8 cellular contexts compared by ENCODE assay signal in the genomic region with DNA sequence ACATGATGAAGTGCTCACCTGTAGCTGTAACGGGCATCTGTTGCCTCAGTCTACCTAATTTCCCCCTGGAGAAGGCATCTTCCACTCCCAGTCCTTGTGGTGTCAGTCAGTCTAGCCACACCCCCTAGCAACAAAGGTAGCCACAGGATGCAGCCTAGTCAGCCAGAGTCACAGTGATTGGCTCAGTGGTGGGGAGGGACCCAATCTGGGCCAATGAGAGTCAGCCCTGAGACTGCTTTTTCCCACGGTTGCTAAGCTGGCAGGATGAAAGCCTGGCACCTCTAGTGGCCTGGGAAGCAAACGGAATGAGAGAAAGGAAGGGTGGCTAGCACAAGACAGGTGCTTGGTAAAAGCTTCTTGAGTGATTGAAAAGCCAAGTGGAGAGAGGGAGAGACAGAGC.
DNase-seq lines count a peak whose midpoint lies in the region; ATAC-seq and TF ChIP-seq lines count a peak whose summit lies in the region.

No MANE protein-coding gene starts in this region.

- H3K9me3 ChIP-seq in BE2C, result no peaks in the 10 kb centered on the region
- H3K9me3 ChIP-seq in OCI-LY7 (ENCODE audit: low read length), result no peaks in the 10 kb centered on the region
- H3K9me3 ChIP-seq in esophagus (ENCODE audit: control insufficient read depth in 2 of 2, insufficient read depth in 1 of 2, low read depth in 1 of 2, low read length in 1 of 2), result no peaks in the 10 kb centered on the region
- H3K9me3 ChIP-seq in aorta (ENCODE audit: control insufficient read depth, low read length), result no peaks in the 10 kb centered on the region

- ATAC-seq in GM19438 (IDR thresholded peaks at IDR 0.05; ENCODE audit: low read depth, unreplicated experiment), result peak; percentile 60
- ATAC-seq in GM18498 (IDR thresholded peaks at IDR 0.05; ENCODE audit: unreplicated experiment), result no peak
- no peak for ATAC-seq in HG03342 (IDR thresholded peaks at IDR 0.05; ENCODE audit: unreplicated experiment)
- ATAC-seq in aorta (ENCODE audit: low FRiP score), result no peak

- H3K4me3 ChIP-seq in BE2C (ENCODE audit: low read depth, low read length), result no peak overlapping the region
- no peak overlapping the region for H3K4me3 ChIP-seq in OCI-LY7 (ENCODE audit: low read depth, low read length, poor library complexity, severe bottlenecking)
- no peak overlapping the region for H3K4me3 ChIP-seq in esophagus (ENCODE audit: low read depth in 1 of 2, low read length in 2 of 2)
- no peak overlapping the region for H3K4me3 ChIP-seq in aorta (ENCODE audit: low read length in 2 of 2)

- H3K4me1 ChIP-seq in BE2C (peaks cover 43% of the 10 kb centered on the region), OCI-LY7 (ENCODE audit: insufficient read depth, low read length, poor library complexity, severe bottlenecking) (no peaks in the 10 kb centered on the region), esophagus (ENCODE audit: control insufficient read depth in 2 of 2, insufficient read depth in 2 of 2, low read length in 1 of 2) (peaks cover 22 to 24% of the 10 kb centered on the region in 2 donors), aorta (ENCODE audit: control insufficient read depth in 1 of 2, insufficient read depth in 2 of 2, low read length in 2 of 2) (no peaks in the 10 kb centered on the region)

- no peaks in the 10 kb centered on the region for H3K9me2 ChIP-seq in OCI-LY7 (ENCODE audit: insufficient read depth, low read length)

- H3K27ac ChIP-seq in OCI-LY7 (ENCODE audit: low read depth, low read length, poor library complexity, severe bottlenecking) (no peak overlapping the region), esophagus (ENCODE audit: low read depth in 2 of 2, low read length in 1 of 2) (peak overlapping the region; percentile 76 to 97), aorta (ENCODE audit: low read depth in 1 of 2, low read length in 2 of 2) (no peak overlapping the region)

- no peak overlapping the region for H3K4me2 ChIP-seq in OCI-LY7 (ENCODE audit: low read length)

- POLR2A ChIA-PET in OCI-LY7 (lab: Charles Lee), result interaction anchor here (0.6 kb wide), 1 partner anchor 15 kb away, joined by 3 read pairs; no protein-coding TSS in a partner anchor

- 62 to 70% methylated on average over 3 of the region's 3 CpGs for WGBS in esophagus, 2 donors
- 86 to 88% methylated on average over 3 of the region's 3 CpGs for WGBS in aorta, 2 donors

- no peak overlapping the region for H2AFZ ChIP-seq in OCI-LY7 (ENCODE audit: low read length)

- TF ChIP-seq CTCF in BE2C (IDR thresholded peaks at IDR 0.05; ENCODE audit: low read depth, low read length), result peak; percentile 57
- TF ChIP-seq CTCF in OCI-LY7 (conservative IDR thresholded peaks at IDR 0.05; ENCODE audit: low read length), result peak; percentile 38; the same call in 1 of the 2 replicates
- TF ChIP-seq CTCF in GM20000 (IDR thresholded peaks at IDR 0.05; ENCODE audit: extremely low read depth, missing control alignments), result no peak

- CTCF ChIA-PET in OCI-LY7 (lab: Charles Lee; ENCODE audit: unreplicated experiment), result no interaction called here

- H3K36me3 ChIP-seq in BE2C, result no peaks in the 10 kb centered on the region
- no peaks in the 10 kb centered on the region for H3K36me3 ChIP-seq in OCI-LY7 (ENCODE audit: insufficient read depth, low read length)
- peaks cover 0 to 8% of the 10 kb centered on the region in 2 donors for H3K36me3 ChIP-seq in esophagus (ENCODE audit: control insufficient read depth in 2 of 2, insufficient read depth in 2 of 2, low read length in 1 of 2)
- no peaks in the 10 kb centered on the region for H3K36me3 ChIP-seq in aorta (ENCODE audit: control insufficient read depth in 1 of 2, insufficient read depth in 2 of 2, low read length in 1 of 2)

- no TSS peak for BruUV-seq in OCI-LY7 (replicated peaks; lab: Mats Ljungman, UMichigan)

- DNase-seq in BE2C (peak; percentile 82), OCI-LY7 (ENCODE audit: low spot score) (peak; percentile 60), GM20000 (ENCODE audit: low spot score) (no peak), aorta (no peak)

- H4K20me1 ChIP-seq in OCI-LY7 (ENCODE audit: insufficient read depth, low read length), result no peaks in the 10 kb centered on the region

- intact Hi-C loops in OCI-LY7 (cut with micrococcal nuclease; ENCODE audit: unreplicated experiment) (no loop called here), aorta (cut with DNase I) (no loop called here)

- H3K27me3 ChIP-seq in BE2C (no peaks in the 10 kb centered on the region), esophagus (ENCODE audit: control insufficient read depth in 1 of 2, insufficient read depth in 2 of 2, low read length in 2 of 2) (no peaks in the 10 kb centered on the region), aorta (ENCODE audit: control insufficient read depth in 1 of 2, insufficient read depth in 2 of 2, low read length in 1 of 2) (no peaks in the 10 kb centered on the region)

- no peaks in the 10 kb centered on the region for H3K79me2 ChIP-seq in OCI-LY7 (ENCODE audit: insufficient read depth, low read depth, low read length)

Comparison
In these comparisons a context has a peak if more than half of its experiments do, and no peak if none do; other contexts are left out.
1. DNase-seq: peak in BE2C (single experiment) and OCI-LY7 (single experiment); none in GM20000 (single experiment) and aorta (0 of 2).
2. H3K27ac ChIP-seq: peak in esophagus (2 of 2); none in OCI-LY7 (single experiment) and aorta (0 of 2).